Comparison of ENCODE assay signal across 8 cellular contexts in the genomic region with DNA sequence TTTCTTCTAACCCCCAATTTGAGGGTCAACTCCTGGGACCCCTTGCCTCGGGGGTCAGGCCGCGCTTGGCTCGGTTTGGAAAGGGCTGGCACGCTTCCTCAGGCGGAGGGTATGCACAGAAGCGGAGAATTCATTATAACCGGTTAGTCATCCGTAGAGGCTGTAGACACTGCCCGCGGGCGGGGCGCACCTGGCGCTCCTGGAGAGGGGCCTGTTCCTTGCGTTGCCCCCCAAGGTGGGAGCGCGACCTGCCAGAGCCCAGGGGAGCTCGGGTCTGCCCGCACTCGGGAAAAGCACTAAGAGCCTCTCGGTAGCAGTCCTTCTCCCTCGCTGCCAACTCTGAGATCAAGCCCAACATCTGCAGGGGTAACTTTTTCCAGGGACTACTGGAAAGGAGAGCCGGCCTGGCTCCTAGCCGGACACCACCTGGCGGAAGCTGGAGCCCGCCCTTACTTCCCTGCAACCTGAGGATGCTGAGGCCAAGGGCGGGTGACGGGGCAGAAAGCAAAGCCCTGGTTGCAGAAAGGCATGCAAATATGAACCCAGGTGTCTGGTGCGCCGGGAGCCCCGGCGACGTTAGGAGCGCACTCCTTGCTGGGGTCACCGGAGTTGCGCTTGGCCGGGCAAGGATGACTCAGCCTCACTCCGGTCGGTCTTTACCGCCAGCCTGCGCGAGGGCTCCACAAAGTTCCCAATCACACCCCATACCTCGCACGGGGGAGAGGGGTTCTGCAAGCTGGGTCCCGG. TPM values are rescaled to one million over a fixed set of nuclear protein-coding genes. Genes with fewer than 3 reads are reported as not detected.
DNase-seq lines count a peak whose midpoint lies in the region; ATAC-seq and TF ChIP-seq lines count a peak whose summit lies in the region.

No MANE protein-coding gene starts in this region.

- H3K4me1 ChIP-seq in left ventricle myocardium inferior: peaks cover 40% of the 10 kb centered on the region
- H3K4me1 ChIP-seq in subcutaneous abdominal adipose tissue (ENCODE audit: control insufficient read depth in 5 of 5, insufficient read depth in 5 of 5, low read length in 5 of 5): peaks cover 0 to 29% (median 25%) of the 10 kb centered on the region in 5 donors
- no peaks in the 10 kb centered on the region for H3K4me1 ChIP-seq in CD4-positive, alpha-beta memory T cell (ENCODE audit: insufficient read depth, low read length)

- H3K36me3 Mint-ChIP-seq in activated T-helper 17 cell treated with anti-CD3 and anti-CD28 coated beads, Interleukin-2, amount 50 U/mL, for 72 hours (ENCODE audit: low read depth): no peaks in the 10 kb centered on the region
- H3K36me3 Mint-ChIP-seq in CD4-positive, alpha-beta memory T cell: no peaks in the 10 kb centered on the region
- no peaks in the 10 kb centered on the region for H3K36me3 Mint-ChIP-seq in natural killer cell

- no peak overlapping the region for H3K9ac ChIP-seq in subcutaneous abdominal adipose tissue (ENCODE audit: low read length in 5 of 5)

- peak overlapping the region; percentile 77 for H3K4me3 ChIP-seq in left ventricle myocardium inferior
- peak overlapping the region in 4 of 5 donors; percentile 36 to 63 (median 46) for H3K4me3 ChIP-seq in subcutaneous abdominal adipose tissue (ENCODE audit: low read depth in 1 of 5, low read length in 5 of 5)
- H3K4me3 ChIP-seq in CD4-positive, alpha-beta memory T cell (ENCODE audit: low read length in 2 of 2): no peak overlapping the region

- no peaks in the 10 kb centered on the region for H3K9me3 Mint-ChIP-seq in activated T-helper 17 cell treated with anti-CD3 and anti-CD28 coated beads, Interleukin-2, amount 50 U/mL, for 72 hours
- H3K9me3 Mint-ChIP-seq in CD4-positive, alpha-beta memory T cell: peaks cover 0 to 10% (median 3%) of the 10 kb centered on the region in 8 donors
- peaks cover 0 to 4% of the 10 kb centered on the region in 2 donors for H3K9me3 Mint-ChIP-seq in natural killer cell

- no peak overlapping the region for H3K27ac Mint-ChIP-seq in activated T-helper 17 cell treated with anti-CD3 and anti-CD28 coated beads, Interleukin-2, amount 50 U/mL, for 72 hours
- H3K27ac Mint-ChIP-seq in CD4-positive, alpha-beta memory T cell: no peak overlapping the region
- H3K27ac Mint-ChIP-seq in natural killer cell: no peak overlapping the region

- H3K27ac ChIP-seq in left ventricle myocardium inferior (replicated peaks) (peak overlapping the region; percentile 91), subcutaneous abdominal adipose tissue (ENCODE audit: low read depth, low read length) (no peak overlapping the region)
- no peak overlapping the region for H3K27ac ChIP-seq in CD4-positive, alpha-beta memory T cell (ENCODE audit: low read depth, low read length)

- H3K4me1 Mint-ChIP-seq in activated T-helper 17 cell treated with anti-CD3 and anti-CD28 coated beads, Interleukin-2, amount 50 U/mL, for 72 hours: no peaks in the 10 kb centered on the region
- peaks cover 2 to 12% (median 7%) of the 10 kb centered on the region in 4 donors for H3K4me1 Mint-ChIP-seq in CD4-positive, alpha-beta memory T cell
- H3K4me1 Mint-ChIP-seq in natural killer cell: no peaks in the 10 kb centered on the region

- TF ChIP-seq CTCF in left ventricle myocardium inferior (IDR thresholded peaks at IDR 0.05; ENCODE audit: borderline replicate concordance) (no peak), natural killer cell (IDR thresholded peaks at IDR 0.05) (no peak)

- POLR2A ChIA-PET in CD4-positive, alpha-beta memory T cell (lab: Charles Lee; ENCODE audit: partially characterized antibody): no interaction called here

- DNase-seq in A172 (ENCODE audit: low spot score) (peak; percentile 34), NCI-H2029 treated with DMSO at 0.1 percent for 48 hours (lab: John Stamatoyannopoulos, UW) (peak; percentile 32), left ventricle myocardium inferior (no peak), natural killer cell (no peak)
- DNase-seq in CD4-positive, alpha-beta memory T cell: no peak

- H3K27me3 ChIP-seq in left ventricle myocardium inferior (ENCODE audit: low read depth) (peaks cover 64% of the 10 kb centered on the region), subcutaneous abdominal adipose tissue (ENCODE audit: control insufficient read depth in 5 of 5, insufficient read depth in 4 of 5, low read length in 5 of 5) (peaks cover 11 to 35% (median 28%) of the 10 kb centered on the region in 5 donors)
- H3K27me3 ChIP-seq in CD4-positive, alpha-beta memory T cell (ENCODE audit: insufficient read depth, low read length): no peaks in the 10 kb centered on the region

- CTCF ChIA-PET in CD4-positive, alpha-beta memory T cell (lab: Charles Lee; ENCODE audit: partially characterized antibody): no interaction called here

- ATAC-seq in GM19438 (IDR thresholded peaks at IDR 0.05; ENCODE audit: low read depth, unreplicated experiment) (peak; percentile 90), natural killer cell (no peak)
- no peak for ATAC-seq in activated T-helper 17 cell treated with anti-CD3 and anti-CD28 coated beads, Interleukin-2, amount 50 U/mL, for 72 hours (replicated peaks)

- peaks cover 32% of the 10 kb centered on the region for H3K27me3 Mint-ChIP-seq in activated T-helper 17 cell treated with anti-CD3 and anti-CD28 coated beads, Interleukin-2, amount 50 U/mL, for 72 hours
- H3K27me3 Mint-ChIP-seq in CD4-positive, alpha-beta memory T cell: peaks cover 28 to 37% of the 10 kb centered on the region in 2 donors
- peaks cover 40 to 67% of the 10 kb centered on the region in 2 donors for H3K27me3 Mint-ChIP-seq in natural killer cell (ENCODE audit: low read depth in 2 of 2)

- intact Hi-C loops in left ventricle myocardium inferior (cut with micrococcal nuclease) (loop anchor here (10.0 kb wide), 1 partner anchor 166 kb away; no protein-coding TSS in a partner anchor), natural killer cell (cut with micrococcal nuclease) (no loop called here)
- intact Hi-C loops in CD4-positive, alpha-beta memory T cell (cut with micrococcal nuclease): no loop called here

- H3K4me3 Mint-ChIP-seq in activated T-helper 17 cell treated with anti-CD3 and anti-CD28 coated beads, Interleukin-2, amount 50 U/mL, for 72 hours: no peak overlapping the region
- H3K4me3 Mint-ChIP-seq in CD4-positive, alpha-beta memory T cell: peak overlapping the region in 3 of 8 donors; percentile 29 to 54 (median 54)
- no peak overlapping the region for H3K4me3 Mint-ChIP-seq in natural killer cell

- H3K36me3 ChIP-seq in left ventricle myocardium inferior: no peaks in the 10 kb centered on the region
- H3K36me3 ChIP-seq in subcutaneous abdominal adipose tissue (ENCODE audit: control insufficient read depth in 5 of 5, insufficient read depth in 5 of 5, low read length in 5 of 5): no peaks in the 10 kb centered on the region
- no peaks in the 10 kb centered on the region for H3K36me3 ChIP-seq in CD4-positive, alpha-beta memory T cell (ENCODE audit: insufficient read depth, low read length)

- H3K9me3 ChIP-seq in left ventricle myocardium inferior (replicated peaks) (peaks cover 7% of the 10 kb centered on the region), subcutaneous abdominal adipose tissue (ENCODE audit: control insufficient read depth in 5 of 5, low read length in 5 of 5) (peaks cover 0 to 8% (median 0%) of the 10 kb centered on the region in 5 donors)
- no peaks in the 10 kb centered on the region for H3K9me3 ChIP-seq in CD4-positive, alpha-beta memory T cell (ENCODE audit: control insufficient read depth in 1 of 2, low read length in 2 of 2)

RNA-seq across cellular contexts. Expression of a gene that starts 1.5 kb away (rescaled TPM):
- total RNA-seq in A172 (2014; rRNA removed; shearing (Covaris generic)): 2.0 and 7.6 TPM in 2 replicates
- total RNA-seq in left ventricle myocardium inferior (21.2 TPM), natural killer cell (under 1 TPM in 1 of 3 donors, not detected in 2; 0.49 TPM)
- total RNA-seq in activated T-helper 17 cell treated with anti-CD3 and anti-CD28 coated beads, Interleukin-2, amount 50 U/mL, for 72 hours: not detected
- not detected for total RNA-seq in CD4-positive, alpha-beta memory T cell
- polyA plus RNA-seq in CD4-positive, alpha-beta memory T cell: not detected

Comparison
In these comparisons a context has a peak if more than half of its experiments do, and no peak if none do; other contexts are left out.
1. DNase-seq: peak in A172 (single experiment) and NCI-H2029 treated with DMSO at 0.1 percent for 48 hours (single experiment); none in left ventricle myocardium inferior (single experiment), CD4-positive, alpha-beta memory T cell (0 of 5) and natural killer cell (single experiment).
2. H3K4me3 ChIP-seq: peak in left ventricle myocardium inferior (single experiment) and subcutaneous abdominal adipose tissue (4 of 5); none in CD4-positive, alpha-beta memory T cell (0 of 2).